In genomic region chr22:39528681-39529486, GRCh38 we compare ENCODE assay signal across 1 cellular context.
A peak's percentile ranks its signal among the peaks of the same experiment; 100 is the strongest.
TF ChIP-seq lines count a peak whose summit lies in the region.

No MANE protein-coding gene starts in this region.

TF ChIP-seq in HepG2, 621 proteins besides CTCF, POLR2A, EP300 and RAD21 (continued from another document and continues in another):
- no peak for TF ChIP-seq REST (IDR thresholded peaks at IDR 0.05; ENCODE audit: borderline replicate concordance in 1 of 2, low read depth in 1 of 2, low read length in 2 of 2)
- no peak for TF ChIP-seq NFRKB (IDR thresholded peaks at IDR 0.05)
- no peak for TF ChIP-seq MXD1 (CRISPR knock-in tag; IDR thresholded peaks at IDR 0.05)
- TF ChIP-seq ZKSCAN1 (IDR thresholded peaks at IDR 0.05; ENCODE audit: low read length) = peak; percentile 78; the same call in 1 of the 2 replicates
- no peak for TF ChIP-seq ZNF101 (CRISPR knock-in tag; IDR thresholded peaks at IDR 0.05; ENCODE audit: borderline replicate concordance, low read depth)
- TF ChIP-seq ZHX1 (CRISPR knock-in tag; IDR thresholded peaks at IDR 0.05; ENCODE audit: low read depth) = no peak; the same call in 1 of the 2 replicates
- TF ChIP-seq NCOA1 (CRISPR knock-in tag; IDR thresholded peaks at IDR 0.05) = no peak
- TF ChIP-seq XRCC5 (optimal IDR thresholded peaks at IDR 0.05; ENCODE audit: low read length) = peak; percentile 100
- no peak for TF ChIP-seq SP140L (CRISPR knock-in tag; IDR thresholded peaks at IDR 0.05; ENCODE audit: borderline replicate concordance)
- 0 out of 2 replicates have a peak, but pooled peaks have one; percentile 63 for TF ChIP-seq ZNF10 (CRISPR knock-in tag; IDR thresholded peaks at IDR 0.05; ENCODE audit: borderline replicate concordance, low read depth)
- no peak for TF ChIP-seq ZNF142 (CRISPR knock-in tag; IDR thresholded peaks at IDR 0.05)
- no peak for TF ChIP-seq LRRFIP1 (CRISPR knock-in tag; conservative IDR thresholded peaks at IDR 0.05)
- no peak for TF ChIP-seq ZNF407 (CRISPR knock-in tag; IDR thresholded peaks at IDR 0.05; ENCODE audit: not compliant biosample characterization)
- peak; percentile 78; the same call in 1 of the 2 replicates for TF ChIP-seq ZNF776 (CRISPR knock-in tag; IDR thresholded peaks at IDR 0.05)
- peak; percentile 91 for TF ChIP-seq BORCS8-MEF2B (CRISPR knock-in tag; IDR thresholded peaks at IDR 0.05)
- TF ChIP-seq TFE3 (CRISPR knock-in tag; IDR thresholded peaks at IDR 0.05) = 0 out of 2 replicates have a peak, but pooled peaks have one; percentile 45
- TF ChIP-seq ZSCAN20 (CRISPR knock-in tag; IDR thresholded peaks at IDR 0.05; ENCODE audit: borderline replicate concordance) = no peak
- no peak for TF ChIP-seq ISX (CRISPR knock-in tag; conservative IDR thresholded peaks at IDR 0.05)
- TF ChIP-seq ZNF543 (CRISPR knock-in tag; IDR thresholded peaks at IDR 0.05) = 0 out of 2 replicates have a peak, but pooled peaks have one; percentile 54
- no peak for TF ChIP-seq THYN1 (CRISPR knock-in tag; IDR thresholded peaks at IDR 0.05; ENCODE audit: borderline replicate concordance, low read depth)
